ENCODE assay signal across 9 cellular contexts in genomic region chr6:142537612-142538478, GRCh38.
DNase-seq lines count a peak whose midpoint lies in the region; ATAC-seq and TF ChIP-seq lines count a peak whose summit lies in the region.
"Had no signal": no experiment of that assay in that cellular context is flagged by ENCODE, and none has a peak within 500 bp of the region (broad histone marks: within the 10 kb centered on the region; RNA-seq: fewer than 3 reads in every experiment).

No MANE protein-coding gene starts in this region.

- H3K4me1 ChIP-seq in PC-9 (replicated peaks; ENCODE audit: insufficient read depth), result no peaks in the 10 kb centered on the region

- intact Hi-C loops in PC-9 (cut with micrococcal nuclease; ENCODE audit: unreplicated experiment), result loop anchor here (1.0 kb wide), 2 partner anchors 64 to 382 kb away; no protein-coding TSS in a partner anchor

- no peak overlapping the region for H3K4me3 Mint-ChIP-seq in glutamatergic neuron (ENCODE audit: unreplicated experiment)
- H3K4me3 Mint-ChIP-seq in stimulated activated memory B cell treated with anti-CD40 and anti-IgM and Interleukin-4, amounts not matched to agents 10 μg/mL and 1 μg/mL and 100 μg/mL, for 72 hours, result no peak overlapping the region
- H3K4me3 Mint-ChIP-seq: central memory CD8-positive, alpha-beta T cell had no signal

- H3K36me3 Mint-ChIP-seq in glutamatergic neuron (ENCODE audit: unreplicated experiment), result peaks cover 16% of the 10 kb centered on the region
- H3K36me3 Mint-ChIP-seq in stimulated activated memory B cell treated with anti-CD40 and anti-IgM and Interleukin-4, amounts not matched to agents 10 μg/mL and 1 μg/mL and 100 μg/mL, for 72 hours, result no peaks in the 10 kb centered on the region

- no peaks in the 10 kb centered on the region for H3F3A ChIP-seq in PC-9 (ENCODE audit: insufficient read depth, low read depth)

- no TSS peak for BruUV-seq in PC-9 (replicated peaks; lab: Mats Ljungman, UMichigan)

- no peak overlapping the region for H3K27ac Mint-ChIP-seq in glutamatergic neuron (ENCODE audit: unreplicated experiment)
- H3K27ac Mint-ChIP-seq in stimulated activated memory B cell treated with anti-CD40 and anti-IgM and Interleukin-4, amounts not matched to agents 10 μg/mL and 1 μg/mL and 100 μg/mL, for 72 hours, result no peak overlapping the region

- CTCF ChIA-PET in PC-9 (lab: Charles Lee), result interaction anchor here (0.8 kb wide), 1 partner anchor 63 kb away, joined by 7 read pairs; no protein-coding TSS in a partner anchor

- H3K27ac ChIP-seq in PC-9, result no peak overlapping the region

- no peak for ATAC-seq in stimulated activated memory B cell treated with anti-CD40 and anti-IgM and Interleukin-4, amounts not matched to agents 10 μg/mL and 1 μg/mL and 100 μg/mL, for 72 hours
- ATAC-seq in GM18517 (IDR thresholded peaks at IDR 0.05; ENCODE audit: unreplicated experiment) (no peak), GM19351 (IDR thresholded peaks at IDR 0.05; ENCODE audit: unreplicated experiment) (no peak)

- H3K4me1 Mint-ChIP-seq in glutamatergic neuron (ENCODE audit: low read depth, unreplicated experiment), result no peaks in the 10 kb centered on the region
- no peaks in the 10 kb centered on the region for H3K4me1 Mint-ChIP-seq in stimulated activated memory B cell treated with anti-CD40 and anti-IgM and Interleukin-4, amounts not matched to agents 10 μg/mL and 1 μg/mL and 100 μg/mL, for 72 hours

- peak overlapping the region; percentile 62 for H3K4me2 ChIP-seq in PC-9

- POLR2A ChIA-PET in PC-9 (lab: Charles Lee; ENCODE audit: unreplicated experiment), result no interaction called here

- H3K27me3 Mint-ChIP-seq in glutamatergic neuron (ENCODE audit: unreplicated experiment), result peaks cover 2% of the 10 kb centered on the region
- H3K27me3 Mint-ChIP-seq in stimulated activated memory B cell treated with anti-CD40 and anti-IgM and Interleukin-4, amounts not matched to agents 10 μg/mL and 1 μg/mL and 100 μg/mL, for 72 hours, result no peaks in the 10 kb centered on the region
- H3K27me3 Mint-ChIP-seq: central memory CD8-positive, alpha-beta T cell had no signal

- TF ChIP-seq CTCF in GM12864 (IDR thresholded peaks at IDR 0.05; ENCODE audit: low read depth, low read length, missing control alignments) (peak; percentile 58), PC-9 (conservative IDR thresholded peaks at IDR 0.05) (peak; percentile 80), glutamatergic neuron (IDR thresholded peaks at IDR 0.05; ENCODE audit: partially characterized antibody, unreplicated experiment) (peak; percentile 59)

- no peaks in the 10 kb centered on the region for H3K79me2 ChIP-seq in PC-9 (ENCODE audit: low read depth)

- H2AFZ ChIP-seq in PC-9, result peak overlapping the region; percentile 74; the same call in 1 of the 2 replicates

- peaks cover 1% of the 10 kb centered on the region for H3K9me3 Mint-ChIP-seq in glutamatergic neuron (ENCODE audit: unreplicated experiment)
- peaks cover 18% of the 10 kb centered on the region for H3K9me3 Mint-ChIP-seq in stimulated activated memory B cell treated with anti-CD40 and anti-IgM and Interleukin-4, amounts not matched to agents 10 μg/mL and 1 μg/mL and 100 μg/mL, for 72 hours

- no peaks in the 10 kb centered on the region for H3K9me2 ChIP-seq in PC-9 (ENCODE audit: insufficient read depth)

- peak; percentile 13 for DNase-seq in AG20443 (ENCODE audit: low spot score)
- no peak for DNase-seq in GM12864 (ENCODE audit: low read depth)
- peak in 1 of 2 experiments; percentile 29 for DNase-seq in PC-9
- DNase-seq in glutamatergic neuron, result no peak
- no peak for DNase-seq in pons (ENCODE audit: low spot score)

- H3K9me3 ChIP-seq in PC-9 (ENCODE audit: insufficient read depth, low read depth), result peaks cover 3% of the 10 kb centered on the region; the same call in 1 of the 2 replicates

- H3K4me3 ChIP-seq in GM12864 (ENCODE audit: low read depth, low read length) (no peak overlapping the region), PC-9 (peak overlapping the region; percentile 42; the same call in 1 of the 2 replicates)

- H4K20me1 ChIP-seq in PC-9 (ENCODE audit: insufficient read depth), result no peaks in the 10 kb centered on the region

- no peaks in the 10 kb centered on the region for H3K27me3 ChIP-seq in PC-9 (ENCODE audit: insufficient read depth, low read depth)

- H3K36me3 ChIP-seq in PC-9 (ENCODE audit: low read depth), result no peaks in the 10 kb centered on the region
